ENCODE assay signal across 7 cellular contexts in genomic region chr6:7389451-7390217, GRCh38.
DNase-seq lines count a peak whose midpoint lies in the region; ATAC-seq, FAIRE-seq and TF ChIP-seq lines count a peak whose summit lies in the region.

Gene CAGE1, minus strand, starts transcription at chr6:7389742. Its CDS starts 2,569 bp downstream, at chr6:7387173.
Gene RIOK1, plus strand, starts transcription at chr6:7389808. Its CDS starts 195 bp downstream, at chr6:7390003.

- no peak for TF ChIP-seq CTCF in astrocyte of the cerebellum (IDR thresholded peaks at IDR 0.05; ENCODE audit: low read depth, low read length, missing control alignments)

- ATAC-seq in HG02973 (IDR thresholded peaks at IDR 0.05; ENCODE audit: unreplicated experiment), result peak; percentile 96

- in situ Hi-C loops in astrocyte of the cerebellum (cut with HindIII; ENCODE audit: low sequenced_read_pairs), result no loop called here

- FAIRE-seq in GM18507 (lab: Jason Lieb, UNC), result peak; percentile 95

- peak within 1 kb of the TSS; percentile 79 for H3K4me3 ChIP-seq in astrocyte of the cerebellum (ENCODE audit: low read depth, low read length)

- DNase-seq in GM18507 (ENCODE audit: extremely low spot score, insufficient read length, low read depth) (peak; percentile 90), NCI-H1930 (lab: John Stamatoyannopoulos, UW) (peak; percentile 87 to 90), T-helper 22 cell (ENCODE audit: low read depth) (peak; percentile 90), astrocyte of the cerebellum (ENCODE audit: low read depth) (peak; percentile 87), hippocampal formation (lab: John Stamatoyannopoulos, UW) (peak; percentile 84 to 91), retina (peak; percentile 97)

Comparison
In these comparisons a context has a peak if more than half of its experiments do, and no peak if none do; other contexts are left out.
1. Peak in every context shown above with its lines: DNase-seq, ATAC-seq and H3K4me3 ChIP-seq.